In the genomic region with DNA sequence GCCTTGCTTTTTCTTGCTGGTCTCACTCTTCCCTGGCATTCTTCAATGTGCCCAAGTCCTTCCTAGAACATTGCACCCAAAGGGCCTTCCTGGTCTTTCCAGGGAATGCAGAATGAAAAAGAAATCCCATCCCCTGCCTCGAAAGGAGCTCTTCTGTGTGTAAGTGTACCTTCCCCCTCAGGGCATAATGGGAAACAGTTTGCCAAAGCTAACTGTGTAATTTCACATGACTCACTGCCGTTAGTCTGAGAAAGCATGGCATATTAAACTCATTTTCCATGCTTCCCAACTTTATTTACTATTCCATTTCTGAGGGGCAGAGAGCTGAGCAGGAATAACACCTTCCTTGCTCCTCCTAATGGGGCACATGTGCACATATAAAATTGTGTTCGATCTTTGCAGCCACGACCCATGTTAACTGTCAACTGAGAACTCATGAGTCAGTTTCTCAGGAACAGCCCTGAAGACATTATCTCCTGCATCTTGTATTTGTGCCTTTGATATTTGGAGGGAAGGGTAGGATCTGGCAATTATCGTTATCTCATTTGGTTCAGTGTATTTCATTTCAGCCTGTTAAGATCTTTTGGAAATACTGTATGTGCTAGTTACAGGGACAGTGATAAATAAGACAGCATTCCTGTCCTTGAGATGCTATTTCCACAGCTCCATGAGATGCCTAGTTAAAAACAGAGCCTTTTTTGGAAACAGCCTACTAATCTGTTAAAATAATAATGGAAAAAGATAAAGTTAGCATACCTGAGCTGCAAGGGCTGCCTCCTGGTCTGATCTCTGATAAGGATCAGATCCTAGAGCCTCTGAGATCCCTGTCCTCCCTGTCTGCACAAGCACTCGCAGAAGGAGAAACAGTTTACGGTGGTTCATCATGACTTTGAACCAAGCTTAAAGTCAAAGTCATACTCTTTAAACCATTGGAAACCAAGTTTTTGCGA, we compare ENCODE assay signal across 13 cellular contexts. TPM values are rescaled to one million over a fixed set of nuclear protein-coding genes. Genes with fewer than 3 reads are reported as not detected.
A peak's percentile ranks its signal among the peaks of the same experiment; 100 is the strongest.
DNase-seq lines count a peak whose midpoint lies in the region; ATAC-seq and TF ChIP-seq lines count a peak whose summit lies in the region.
"Had no signal": no experiment of that assay in that cellular context is flagged by ENCODE, and none has a peak within 500 bp of the region (broad histone marks: within the 10 kb centered on the region; RNA-seq: fewer than 3 reads in every experiment).

No MANE protein-coding gene starts in this region.

- no peaks in the 10 kb centered on the region for H3K9me3 ChIP-seq in gastrocnemius medialis
- H3K9me3 ChIP-seq: esophagus squamous epithelium, psoas muscle had no signal

- intact Hi-C loops in natural killer cell (cut with micrococcal nuclease): no loop called here
- intact Hi-C loops in gastrocnemius medialis (cut with DNase I; ENCODE audit: low total_unique reads): no loop called here

- peak; percentile 9 for DNase-seq in NCI-H146 (lab: John Stamatoyannopoulos, UW)
- no peak for DNase-seq in NCI-H146 treated with DMSO at 0.1 percent for 48 hours (lab: John Stamatoyannopoulos, UW; ENCODE audit: unreplicated experiment)
- DNase-seq in HFFc6: peak; percentile 22
- no peak for DNase-seq in natural killer cell
- DNase-seq in pons (ENCODE audit: low spot score): no peak
- DNase-seq in gastrocnemius medialis: no peak
- DNase-seq: esophagus squamous epithelium; psoas muscle; stimulated activated CD4-positive, alpha-beta T cell treated with anti-CD3 and anti-CD28 coated beads, Interleukin-2, amount 100 ng/mL, for 24 hours had no signal

- no peak for TF ChIP-seq CTCF in HFFc6 (IDR thresholded peaks at IDR 0.05)
- TF ChIP-seq CTCF in natural killer cell (IDR thresholded peaks at IDR 0.05): no peak
- TF ChIP-seq CTCF in gastrocnemius medialis (IDR thresholded peaks at IDR 0.05 in 4 of 5, conservative IDR thresholded peaks at IDR 0.05 in 1 of 5): no peak

- peaks cover 0 to 6% (median 0%) of the 10 kb centered on the region in 3 donors for H3K27me3 ChIP-seq in gastrocnemius medialis
- H3K27me3 ChIP-seq: cardiac muscle cell had no signal

- H3K27me3 Mint-ChIP-seq in HFFc6 (ENCODE audit: insufficient read depth): peaks cover 9% of the 10 kb centered on the region
- no peaks in the 10 kb centered on the region for H3K27me3 Mint-ChIP-seq in activated naive CD8-positive, alpha-beta T cell
- no peaks in the 10 kb centered on the region for H3K27me3 Mint-ChIP-seq in natural killer cell (ENCODE audit: low read depth in 2 of 2)

- H3K27ac ChIP-seq in gastrocnemius medialis: no peak overlapping the region
- H3K27ac ChIP-seq: 22Rv1, cardiac muscle cell, psoas muscle had no signal

- H3K36me3 Mint-ChIP-seq in HFFc6 (ENCODE audit: low read depth): no peaks in the 10 kb centered on the region
- H3K36me3 Mint-ChIP-seq in activated naive CD8-positive, alpha-beta T cell: peaks cover 41% of the 10 kb centered on the region
- H3K36me3 Mint-ChIP-seq in natural killer cell: peaks cover 7% of the 10 kb centered on the region

- no peak for TF ChIP-seq POLR2A in gastrocnemius medialis (IDR thresholded peaks at IDR 0.05)

- H3K27ac Mint-ChIP-seq in HFFc6 (no peak overlapping the region), natural killer cell (no peak overlapping the region)
- H3K27ac Mint-ChIP-seq in activated naive CD8-positive, alpha-beta T cell: peak overlapping the region; percentile 95

- no peaks in the 10 kb centered on the region for H3K36me3 ChIP-seq in gastrocnemius medialis
- H3K36me3 ChIP-seq: cardiac muscle cell, esophagus squamous epithelium had no signal

- H3K9me3 Mint-ChIP-seq in HFFc6: no peaks in the 10 kb centered on the region
- no peaks in the 10 kb centered on the region for H3K9me3 Mint-ChIP-seq in activated naive CD8-positive, alpha-beta T cell (ENCODE audit: low read depth)
- no peaks in the 10 kb centered on the region for H3K9me3 Mint-ChIP-seq in natural killer cell

- H3K4me3 Mint-ChIP-seq in HFFc6 (no peak overlapping the region), natural killer cell (peak overlapping the region; percentile 49)
- peak overlapping the region; percentile 80 for H3K4me3 Mint-ChIP-seq in activated naive CD8-positive, alpha-beta T cell

- ATAC-seq in natural killer cell: no peak
- no peak for ATAC-seq in gastrocnemius medialis
- ATAC-seq in GM18517 (IDR thresholded peaks at IDR 0.05; ENCODE audit: unreplicated experiment): no peak
- ATAC-seq: psoas muscle had no signal

- H3K4me1 Mint-ChIP-seq in HFFc6 (ENCODE audit: low read depth) (peaks cover 8% of the 10 kb centered on the region; the same call in 1 of the 2 replicates), natural killer cell (peaks cover 94 to 97% of the 10 kb centered on the region in 2 donors)
- H3K4me1 Mint-ChIP-seq in activated naive CD8-positive, alpha-beta T cell (ENCODE audit: low read depth): peaks cover 97% of the 10 kb centered on the region

- no peaks in the 10 kb centered on the region for H3K4me1 ChIP-seq in gastrocnemius medialis
- H3K4me1 ChIP-seq: esophagus squamous epithelium, psoas muscle had no signal

- H3K4me3 ChIP-seq in gastrocnemius medialis: no peak overlapping the region
- H3K4me3 ChIP-seq: cardiac muscle cell, esophagus squamous epithelium, psoas muscle had no signal

- in situ Hi-C loops in gastrocnemius medialis (cut with MboI; ENCODE audit: low sequenced_read_pairs in 4 of 4): no loop called here

RNA-seq across cellular contexts. Expression of a gene that starts 42.3 kb away (rescaled TPM):
- not detected for total RNA-seq in HFFc6 (2021; fragmentation: NEBNext Ultra II Directional; extraction: Animal tissue kit (Norgen Biotek cat#: 25700))
- total RNA-seq in natural killer cell (100 to 1,000 TPM; 294 to 391 (median 350) TPM), gastrocnemius medialis (1 to 10 TPM in 3 of 4 donors, under 1 TPM in 1; 0.22 to 3.6 (median 1.9) TPM)

Comparison
In these comparisons a context has a peak if more than half of its experiments do, and no peak if none do; other contexts are left out.
1. DNase-seq: peak in NCI-H146 (single experiment) and HFFc6 (single experiment); none in NCI-H146 treated with DMSO at 0.1 percent for 48 hours (single experiment), natural killer cell (single experiment), pons (single experiment) and gastrocnemius medialis (0 of 2).
2. RNA of a gene that starts 42.3 kb away (total RNA-seq): 294 to 391 TPM in natural killer cell; 0.22 to 3.6 TPM in gastrocnemius medialis and not detected in HFFc6; every median in the first group is over 10 times any median in the second.